In genomic region chrX:151973851-151974335, GRCh38 we compare ENCODE assay signal across 8 cellular contexts. TPM values are rescaled to one million over a fixed set of nuclear protein-coding genes. Genes with fewer than 3 reads are reported as not detected.
A peak's percentile ranks its signal among the peaks of the same experiment; 100 is the strongest.
DNase-seq lines count a peak whose midpoint lies in the region; ATAC-seq and TF ChIP-seq lines count a peak whose summit lies in the region.

No MANE protein-coding gene starts in this region.

- H3K27me3 ChIP-seq in SJCRH30 (no peaks in the 10 kb centered on the region), prostate gland (replicated peaks; ENCODE audit: insufficient read depth) (no peaks in the 10 kb centered on the region)

- H3K4me3 ChIP-seq in SJCRH30 (peak overlapping the region; percentile 63), prostate gland (peak overlapping the region; percentile 33 to 36)

- H3K27me3 Mint-ChIP-seq in glutamatergic neuron (ENCODE audit: unreplicated experiment) = peaks cover 2% of the 10 kb centered on the region

- ATAC-seq in GM18907 (IDR thresholded peaks at IDR 0.05; ENCODE audit: unreplicated experiment) = no peak

- H3K27ac ChIP-seq in SJCRH30 (no peak overlapping the region), prostate gland (peak overlapping the region; percentile 58 to 67)

- peak overlapping the region; percentile 52 for H3K4me3 Mint-ChIP-seq in glutamatergic neuron (ENCODE audit: unreplicated experiment)

- DNase-seq in Daoy (ENCODE audit: low read depth) (peak; percentile 55), SJCRH30 (peak; percentile 15 to 34), glutamatergic neuron (peak; percentile 12), prostate gland (ENCODE audit: low spot score) (peak; percentile 21), foreskin melanocyte (no peak), NCI-H69 (lab: John Stamatoyannopoulos, UW) (no peak)
- no peak for DNase-seq in effector CD4-positive, alpha-beta T cell

- 0% methylated on average over 10 of the region's 21 CpGs for WGBS in prostate gland

- intact Hi-C loops in prostate gland (cut with DNase I) = no loop called here

- H3K4me1 ChIP-seq in SJCRH30 = no peaks in the 10 kb centered on the region
- H3K4me1 ChIP-seq in prostate gland (replicated peaks) = no peaks in the 10 kb centered on the region

- no peak for TF ChIP-seq POLR2A in prostate gland (IDR thresholded peaks at IDR 0.05)

- H3K36me3 ChIP-seq in SJCRH30 = no peaks in the 10 kb centered on the region
- no peaks in the 10 kb centered on the region for H3K36me3 ChIP-seq in prostate gland

- H3K36me3 Mint-ChIP-seq in glutamatergic neuron (ENCODE audit: unreplicated experiment) = no peaks in the 10 kb centered on the region

- no peaks in the 10 kb centered on the region for H3K9me3 ChIP-seq in SJCRH30 (replicated peaks)
- no peaks in the 10 kb centered on the region for H3K9me3 ChIP-seq in prostate gland

- TF ChIP-seq CTCF in glutamatergic neuron (IDR thresholded peaks at IDR 0.05; ENCODE audit: partially characterized antibody, unreplicated experiment) (no peak), prostate gland (IDR thresholded peaks at IDR 0.05) (no peak)

- no peaks in the 10 kb centered on the region for H3K9me3 Mint-ChIP-seq in glutamatergic neuron (ENCODE audit: unreplicated experiment)

- H3K4me1 Mint-ChIP-seq in glutamatergic neuron (ENCODE audit: low read depth, unreplicated experiment) = no peaks in the 10 kb centered on the region

- no peak overlapping the region for H3K27ac Mint-ChIP-seq in glutamatergic neuron (ENCODE audit: unreplicated experiment)

RNA-seq across cellular contexts. Expression of gene GABRE, which starts 0.6 kb away (rescaled TPM):
- total RNA-seq in Daoy (2014; rRNA removed; shearing (Covaris generic)) = 3.0 and 27.3 TPM in 2 replicates
- 6.4 and 9.6 TPM in 2 replicates for total RNA-seq in SJCRH30 (2014; rRNA removed; shearing (Covaris generic))
- total RNA-seq in glutamatergic neuron (ENCODE audit: unreplicated experiment) = not detected
- total RNA-seq in prostate gland = 10 to 100 TPM; 11.2 to 46.1 TPM

Comparison
In these comparisons a context has a peak if more than half of its experiments do, and no peak if none do; other contexts are left out.
1. DNase-seq: peak in Daoy (single experiment), SJCRH30 (2 of 2), glutamatergic neuron (single experiment) and prostate gland (single experiment); none in foreskin melanocyte (single experiment), effector CD4-positive, alpha-beta T cell (single experiment) and NCI-H69 (single experiment).